ENCODE assay signal across 1 cellular context in genomic region chr14:33909380-33910084, GRCh38.
TF ChIP-seq lines count a peak whose summit lies in the region.

No MANE protein-coding gene starts in this region.

TF ChIP-seq in HepG2, 621 proteins besides CTCF, POLR2A, EP300 and RAD21 (continued from another document):
- TF ChIP-seq ZNF280B (CRISPR knock-in tag; IDR thresholded peaks at IDR 0.05; ENCODE audit: borderline replicate concordance) (no peak), ZSCAN29 (CRISPR knock-in tag; conservative IDR thresholded peaks at IDR 0.05) (no peak), MAX (IDR thresholded peaks at IDR 0.05) (no peak; the same call in 1 of the 2 replicates), GABPB1 (CRISPR knock-in tag; IDR thresholded peaks at IDR 0.05) (peak; percentile 45; the same call in 1 of the 2 replicates), ATAD3A (CRISPR knock-in tag; IDR thresholded peaks at IDR 0.05) (no peak), SAP130 (CRISPR knock-in tag; IDR thresholded peaks at IDR 0.05; ENCODE audit: low read depth) (peak; percentile 84), SMARCE1 (IDR thresholded peaks at IDR 0.05; ENCODE audit: borderline replicate concordance) (no peak), CREM (IDR thresholded peaks at IDR 0.05) (peak; percentile 75; the same call in 1 of the 2 replicates), CREM (CRISPR knock-in tag; IDR thresholded peaks at IDR 0.05) (no peak), ZHX1 (CRISPR knock-in tag; IDR thresholded peaks at IDR 0.05; ENCODE audit: low read depth) (0 out of 2 replicates have a peak, but pooled peaks have one; percentile 38), NCOA5 (CRISPR knock-in tag; IDR thresholded peaks at IDR 0.05) (no peak), PBX2 (CRISPR knock-in tag; IDR thresholded peaks at IDR 0.05) (peak; percentile 29), MAFF (IDR thresholded peaks at IDR 0.05; ENCODE audit: low read depth, low read length) (no peak), SP5 (CRISPR knock-in tag; IDR thresholded peaks at IDR 0.05; ENCODE audit: borderline replicate concordance, low read depth) (0 out of 2 replicates have a peak, but pooled peaks have one; percentile 18), ZBTB3 (CRISPR knock-in tag; IDR thresholded peaks at IDR 0.05; ENCODE audit: borderline replicate concordance, low read depth) (no peak), TOE1 (CRISPR knock-in tag; IDR thresholded peaks at IDR 0.05) (no peak), SMARCC2 (IDR thresholded peaks at IDR 0.05) (no peak), BCL6 (CRISPR knock-in tag; IDR thresholded peaks at IDR 0.05) (peak; percentile 84), SRF (IDR thresholded peaks at IDR 0.05; ENCODE audit: low read depth, low read length) (no peak), ZNF235 (CRISPR knock-in tag; IDR thresholded peaks at IDR 0.05; ENCODE audit: borderline replicate concordance) (no peak), ZNF143 (CRISPR knock-in tag; IDR thresholded peaks at IDR 0.05) (no peak), ZHX2 (IDR thresholded peaks at IDR 0.05; ENCODE audit: low read depth) (peak; percentile 23), ZHX2 (CRISPR knock-in tag; IDR thresholded peaks at IDR 0.05; ENCODE audit: borderline replicate concordance) (no peak), ETV6 (CRISPR knock-in tag; conservative IDR thresholded peaks at IDR 0.05) (no peak), ZNF552 (CRISPR knock-in tag; IDR thresholded peaks at IDR 0.05; ENCODE audit: borderline replicate concordance) (no peak)
